ENCODE assay signal across 8 cellular contexts in genomic region chr5:143404416-143405062, GRCh38. TPM values are rescaled to one million over a fixed set of nuclear protein-coding genes. Genes with fewer than 3 reads are reported as not detected.
A peak's percentile ranks its signal among the peaks of the same experiment; 100 is the strongest.
DNase-seq lines count a peak whose midpoint lies in the region; ATAC-seq lines count a peak whose summit lies in the region.

No MANE protein-coding gene starts in this region.

- H3K4me3 Mint-ChIP-seq in activated CD4-positive, alpha-beta T cell treated with anti-CD3 and anti-CD28 coated beads for 36 hours: peak overlapping the region; percentile 91

- no peaks in the 10 kb centered on the region for H3K27me3 Mint-ChIP-seq in activated CD4-positive, alpha-beta T cell treated with anti-CD3 and anti-CD28 coated beads for 36 hours

- H3K36me3 Mint-ChIP-seq in activated CD4-positive, alpha-beta T cell treated with anti-CD3 and anti-CD28 coated beads for 36 hours (ENCODE audit: low read depth): peaks cover 26% of the 10 kb centered on the region

- intact Hi-C loops in activated CD4-positive, alpha-beta T cell treated with anti-CD3 and anti-CD28 coated beads for 36 hours (cut with DNase I, micrococcal nuclease): loop anchor here (1.0 to 10.0 kb wide), 16 partner anchors 30 to 790 kb away; partner anchors contain the start of genes ARHGAP26 (in 1 of the 2), KCTD16 (in 1 of the 2) and YIPF5 (in 1 of the 2)

- POLR2A ChIA-PET in activated CD4-positive, alpha-beta T cell treated with anti-CD3 and anti-CD28 coated beads for 36 hours (lab: Charles Lee): interaction anchor here (0.8 to 2.7 kb wide), 4 partner anchors 29 to 402 kb away, joined by 3 to 14 read pairs (median 5); no protein-coding TSS in a partner anchor

- H3K27ac ChIP-seq in layer of hippocampus (ENCODE audit: low read depth, low read length): peak overlapping the region; percentile 98

- CTCF ChIA-PET in activated CD4-positive, alpha-beta T cell treated with anti-CD3 and anti-CD28 coated beads for 36 hours (lab: Charles Lee): interaction anchor here (0.6 to 2.6 kb wide), 18 partner anchors 8 to 786 kb away, joined by 3 to 14 read pairs (median 4); no protein-coding TSS in a partner anchor

- H3K27ac Mint-ChIP-seq in activated CD4-positive, alpha-beta T cell treated with anti-CD3 and anti-CD28 coated beads for 36 hours: peak overlapping the region; percentile 97

- DNase-seq in NCI-H1105 treated with DMSO at 0.1 percent for 48 hours (lab: John Stamatoyannopoulos, UW): peak; percentile 43
- no peak for DNase-seq in NCI-H1105 (lab: John Stamatoyannopoulos, UW)
- DNase-seq in NCI-H2196 treated with DMSO at 0.1 percent for 48 hours (lab: John Stamatoyannopoulos, UW; ENCODE audit: unreplicated experiment): peak; percentile 84
- peak; percentile 88 for DNase-seq in activated CD4-positive, alpha-beta T cell treated with anti-CD3 and anti-CD28 coated beads for 36 hours
- peak; percentile 67 for DNase-seq in cerebellum (ENCODE audit: low spot score)
- DNase-seq in stimulated activated CD4-positive, alpha-beta T cell treated with anti-CD3 and anti-CD28 coated beads, Interleukin-15, amount 100 ng/mL, for 48 hours (ENCODE audit: low read depth in 2 of 2): peak; percentile 50 to 54

- peak; percentile 21 for ATAC-seq in HG02870 (IDR thresholded peaks at IDR 0.05; ENCODE audit: unreplicated experiment)
- ATAC-seq in activated CD4-positive, alpha-beta T cell treated with anti-CD3 and anti-CD28 coated beads for 36 hours: peak; percentile 48

- H3K4me1 Mint-ChIP-seq in activated CD4-positive, alpha-beta T cell treated with anti-CD3 and anti-CD28 coated beads for 36 hours: peaks cover 36% of the 10 kb centered on the region

- no peaks in the 10 kb centered on the region for H3K27me3 ChIP-seq in layer of hippocampus (ENCODE audit: control insufficient read depth, insufficient read depth, low read length)

- peaks cover 3% of the 10 kb centered on the region for H3K9me3 Mint-ChIP-seq in activated CD4-positive, alpha-beta T cell treated with anti-CD3 and anti-CD28 coated beads for 36 hours (ENCODE audit: low read depth)

RNA-seq across cellular contexts. Expression of gene NR3C1, which starts 1.1 kb away (rescaled TPM):
- 10 to 100 TPM; 47.1 to 53.9 TPM for total RNA-seq in activated CD4-positive, alpha-beta T cell treated with anti-CD3 and anti-CD28 coated beads for 36 hours
- total RNA-seq in cerebellum: 35.9 TPM
